In genomic region chr5:138640855-138641254, GRCh38 we compare ENCODE assay signal across 16 cellular contexts.
"Had no signal": no experiment of that assay in that cellular context is flagged by ENCODE, and none has a peak within 500 bp of the region (broad histone marks: within the 10 kb centered on the region; RNA-seq: fewer than 3 reads in every experiment).

No MANE protein-coding gene starts in this region.

- H3K27ac Mint-ChIP-seq: activated T-helper 17 cell treated with anti-CD3 and anti-CD28 coated beads, Interleukin-2, amount 50 U/mL, for 72 hours; stimulated activated naive CD8-positive, alpha-beta T cell treated with anti-CD3 and anti-CD28 coated beads, Interleukin-15, amount 100 ng/mL, for 72 hours had no signal

- ATAC-seq: left lung had no signal

- H3K27ac ChIP-seq: ascending aorta, esophagus muscularis mucosa, hepatocyte, left lung, pancreas, testis had no signal

- H3K9me3 ChIP-seq: ascending aorta, esophagus muscularis mucosa, left lung, pancreas, testis had no signal

- H3K27me3 ChIP-seq: ascending aorta, esophagus muscularis mucosa, hepatocyte, pancreas, testis had no signal

- H3K79me2 ChIP-seq: hepatocyte had no signal

- H3K4me1 ChIP-seq: ascending aorta, left lung, pancreas, testis had no signal

- DNase-seq: activated CD4-positive, alpha-beta T cell treated with anti-CD3 and anti-CD28 coated beads for 1 hour; activated CD4-positive, alpha-beta T cell treated with anti-CD3 and anti-CD28 coated beads, Interleukin-2, amount 50 U/mL, for 48 hours; activated naive CD4-positive, alpha-beta T cell treated with Interleukin-2 at 50 U/mL for 16 hours; left lung; mesenchymal stem cell; stimulated activated CD4-positive, alpha-beta T cell treated with anti-CD3 and anti-CD28 coated beads, Interleukin-1b, Interleukin-23, amount 100 ng/mL, for 48 hours; stimulated activated naive CD8-positive, alpha-beta T cell treated with anti-CD3 and anti-CD28 coated beads, Interleukin-15, amount 100 ng/mL, for 72 hours; T-helper 1 cell; T1000; testis had no signal

- H2AFZ ChIP-seq: hepatocyte had no signal

- H3K4me3 ChIP-seq: ascending aorta, esophagus muscularis mucosa, hepatocyte, left lung, pancreas, testis had no signal

- H3K36me3 ChIP-seq: ascending aorta, esophagus muscularis mucosa, left lung, pancreas had no signal

- H3K9me3 Mint-ChIP-seq: activated T-helper 17 cell treated with anti-CD3 and anti-CD28 coated beads, Interleukin-2, amount 50 U/mL, for 72 hours; neural crest cell; stimulated activated naive CD8-positive, alpha-beta T cell treated with anti-CD3 and anti-CD28 coated beads, Interleukin-15, amount 100 ng/mL, for 72 hours had no signal

- H3K4me1 Mint-ChIP-seq: activated T-helper 17 cell treated with anti-CD3 and anti-CD28 coated beads, Interleukin-2, amount 50 U/mL, for 72 hours had no signal

- H3K4me3 Mint-ChIP-seq: activated T-helper 17 cell treated with anti-CD3 and anti-CD28 coated beads, Interleukin-2, amount 50 U/mL, for 72 hours; neural crest cell; stimulated activated naive CD8-positive, alpha-beta T cell treated with anti-CD3 and anti-CD28 coated beads, Interleukin-15, amount 100 ng/mL, for 72 hours had no signal

- H3K4me2 ChIP-seq: hepatocyte had no signal
